In the genomic region with DNA sequence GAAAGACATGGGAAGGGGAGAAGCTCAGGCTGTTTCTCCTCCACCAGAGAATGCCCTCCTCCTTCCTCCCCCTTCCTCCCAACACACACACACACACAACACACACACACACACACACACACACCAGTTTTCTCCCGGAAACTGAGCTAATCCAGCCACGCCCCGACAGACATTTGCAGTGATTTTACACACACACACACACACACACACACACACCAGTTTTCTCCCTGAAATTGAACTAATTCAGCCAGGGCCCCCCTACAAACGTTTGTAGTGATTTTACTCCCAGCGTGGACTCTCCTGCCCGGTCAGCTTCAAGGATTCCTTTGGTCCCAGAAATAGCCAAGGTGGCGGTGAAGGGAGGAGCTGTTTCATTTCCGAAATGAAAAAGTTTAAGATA, we compare ENCODE assay signal across 9 cellular contexts. TPM values are rescaled to one million over a fixed set of nuclear protein-coding genes. Genes with fewer than 3 reads are reported as not detected.
DNase-seq lines count a peak whose midpoint lies in the region; ATAC-seq and TF ChIP-seq lines count a peak whose summit lies in the region.
"Had no signal": no experiment of that assay in that cellular context is flagged by ENCODE, and none has a peak within 500 bp of the region (broad histone marks: within the 10 kb centered on the region; RNA-seq: fewer than 3 reads in every experiment).

No MANE protein-coding gene starts in this region.

- H3K27me3 Mint-ChIP-seq in T-cell (no peaks in the 10 kb centered on the region), endothelial cell (ENCODE audit: unreplicated experiment) (peaks cover 9% of the 10 kb centered on the region), type B pancreatic cell (peaks cover 4% of the 10 kb centered on the region)

- H3K36me3 Mint-ChIP-seq in T-cell = peaks cover 29% of the 10 kb centered on the region
- H3K36me3 Mint-ChIP-seq in endothelial cell (ENCODE audit: low read depth, unreplicated experiment) = peaks cover 8% of the 10 kb centered on the region
- peaks cover 23% of the 10 kb centered on the region for H3K36me3 Mint-ChIP-seq in type B pancreatic cell

- POLR2A ChIA-PET in T-cell (lab: Charles Lee) = interaction anchor here (0.5 to 1.2 kb wide), 3 partner anchors 32 to 118 kb away, joined by 4 to 6 read pairs (median 4); no protein-coding TSS in a partner anchor

- no peaks in the 10 kb centered on the region for H3K4me1 ChIP-seq in mesodermal cell (ENCODE audit: control insufficient read depth, insufficient read depth, low read length, poor library complexity, severe bottlenecking)

- ATAC-seq in T-cell (replicated peaks in 1 of 4) = peak in 3 of 4 experiments; percentile 30 to 38 (median 31)
- no peak for ATAC-seq in GM21367 (IDR thresholded peaks at IDR 0.05; ENCODE audit: unreplicated experiment)

- H3K4me3 ChIP-seq in mesodermal cell (ENCODE audit: extremely low read depth, insufficient read depth, low read length, poor library complexity, severe bottlenecking) = peak overlapping the region; percentile 42

- WGBS in mesodermal cell (ENCODE audit: insufficient coverage in 2 of 2), 2 experiments = 11 to 23% methylated on average over 6 to 7 of the region's 8 CpGs

- H3K27ac ChIP-seq in mesodermal cell (ENCODE audit: low read depth, low read length, severe bottlenecking) = peak overlapping the region; percentile 79
- H3K27ac ChIP-seq: 22Rv1 had no signal

- peak; percentile 14 for DNase-seq in DMS 273 (lab: John Stamatoyannopoulos, UW; ENCODE audit: unreplicated experiment)
- DNase-seq in DMS 273 treated with DMSO at 0.1 percent for 48 hours (lab: John Stamatoyannopoulos, UW) = no peak
- DNase-seq in T-cell = peak in 30 of 34 experiments; percentile 3 to 68 (median 32)
- no peak for DNase-seq in endothelial cell (ENCODE audit: low spot score)
- no peak for DNase-seq in type B pancreatic cell (ENCODE audit: extremely low spot score, unreplicated experiment)
- DNase-seq in NCI-H1048 (lab: John Stamatoyannopoulos, UW) = no peak

- H3K36me3 ChIP-seq in mesodermal cell (ENCODE audit: control insufficient read depth, insufficient read depth, low read length) = no peaks in the 10 kb centered on the region

- CTCF ChIA-PET in T-cell (lab: Charles Lee) = interaction anchor here in 1 of 2 donors (0.7 to 1.4 kb wide), 5 partner anchors 9 to 55 kb away, joined by 3 to 7 read pairs (median 3); partner anchors contain the start of gene STX18

- H3K27ac Mint-ChIP-seq in T-cell = peak overlapping the region; percentile 41 to 78
- peak overlapping the region; percentile 73 for H3K27ac Mint-ChIP-seq in endothelial cell (ENCODE audit: unreplicated experiment)
- H3K27ac Mint-ChIP-seq in type B pancreatic cell = peak overlapping the region; percentile 92

- H3K4me3 Mint-ChIP-seq in T-cell (peak overlapping the region; percentile 69 to 81 (median 79)), endothelial cell (ENCODE audit: unreplicated experiment) (peak overlapping the region; percentile 87), type B pancreatic cell (peak overlapping the region; percentile 87)

- peaks cover 13 to 19% (median 14%) of the 10 kb centered on the region in 3 donors for H3K4me1 Mint-ChIP-seq in T-cell
- H3K4me1 Mint-ChIP-seq in endothelial cell (ENCODE audit: unreplicated experiment) = peaks cover 13% of the 10 kb centered on the region
- H3K4me1 Mint-ChIP-seq in type B pancreatic cell (ENCODE audit: unreplicated experiment) = peaks cover 46% of the 10 kb centered on the region

- no peaks in the 10 kb centered on the region for H3K9me3 Mint-ChIP-seq in T-cell
- H3K9me3 Mint-ChIP-seq in endothelial cell (ENCODE audit: unreplicated experiment) = no peaks in the 10 kb centered on the region
- H3K9me3 Mint-ChIP-seq in type B pancreatic cell = peaks cover 4% of the 10 kb centered on the region

- no peak for TF ChIP-seq CTCF in endothelial cell (IDR thresholded peaks at IDR 0.05; ENCODE audit: unreplicated experiment)
- no peak for TF ChIP-seq CTCF in type B pancreatic cell (conservative IDR thresholded peaks at IDR 0.05)

- no peaks in the 10 kb centered on the region for H3K9me3 ChIP-seq in mesodermal cell (ENCODE audit: control insufficient read depth, low read length)

RNA-seq across cellular contexts. Expression of gene STX18, which starts 32.9 kb away (rescaled TPM):
- 10 to 100 TPM; 19.7 to 24.2 (median 22.3) TPM for total RNA-seq in T-cell
- 24.0 TPM for total RNA-seq in endothelial cell (ENCODE audit: unreplicated experiment)
- polyA plus RNA-seq in mesodermal cell (2013, experiment 1 of 2) = 19.4 TPM
- 29.7 TPM for polyA plus RNA-seq in mesodermal cell (2013, experiment 2 of 2)
- total RNA-seq in type B pancreatic cell (ENCODE audit: low replicate concordance) = 28.6 and 36.7 TPM in 2 replicates

Comparison
In these comparisons a context has a peak if more than half of its experiments do, and no peak if none do; other contexts are left out.
1. DNase-seq: peak in DMS 273 (single experiment) and T-cell (30 of 34); none in DMS 273 treated with DMSO at 0.1 percent for 48 hours (single experiment), endothelial cell (single experiment), type B pancreatic cell (single experiment) and NCI-H1048 (single experiment).
2. Peak in every context shown above with its lines, with median percentiles within 50 percentile points of each other: H3K27ac Mint-ChIP-seq and H3K4me3 Mint-ChIP-seq.